In the genomic region with DNA sequence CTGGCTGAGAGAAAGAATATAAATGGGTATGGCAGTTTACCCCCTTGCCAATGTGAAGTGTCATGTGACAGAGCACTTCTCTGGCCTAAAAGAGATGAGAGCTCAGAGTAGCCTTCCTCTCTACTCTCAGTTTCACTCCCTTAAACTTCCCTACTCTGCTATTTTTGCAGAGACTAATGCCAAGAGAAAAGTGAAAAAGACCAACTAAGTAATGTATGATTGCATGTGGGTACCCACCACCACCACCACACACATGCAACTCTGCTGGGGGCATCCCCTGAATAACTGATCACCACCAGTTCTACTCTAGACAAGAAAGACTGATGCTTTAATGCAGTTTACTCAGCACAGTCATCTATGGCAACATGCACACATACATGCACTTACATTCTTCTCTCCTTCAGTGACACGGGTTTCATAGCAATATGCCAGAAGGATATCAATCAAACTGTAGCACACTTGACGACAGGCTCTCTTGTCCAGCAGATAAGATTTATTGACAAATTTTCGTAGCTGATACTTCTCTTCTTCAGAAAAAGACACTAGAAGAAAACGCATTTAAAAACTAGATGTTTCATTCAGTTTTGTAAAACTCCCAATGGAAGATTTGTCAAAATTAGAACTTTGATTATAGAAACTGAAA, we compare ENCODE assay signal across 9 cellular contexts. TPM values are rescaled to one million over a fixed set of nuclear protein-coding genes. Genes with fewer than 3 reads are reported as not detected.
DNase-seq lines count a peak whose midpoint lies in the region; ATAC-seq and TF ChIP-seq lines count a peak whose summit lies in the region.
"Had no signal": no experiment of that assay in that cellular context is flagged by ENCODE, and none has a peak within 500 bp of the region (broad histone marks: within the 10 kb centered on the region; RNA-seq: fewer than 3 reads in every experiment).

No MANE protein-coding gene starts in this region.

- H3K4me1 Mint-ChIP-seq in activated CD8-positive, alpha-beta memory T cell treated with anti-CD3 and anti-CD28 coated beads, Interleukin-2, amount 10 ng/mL, durations not matched to agents 7 days and 5 days, result peaks cover 11% of the 10 kb centered on the region
- peaks cover 17% of the 10 kb centered on the region for H3K4me1 Mint-ChIP-seq in stimulated activated effector memory CD8-positive, alpha-beta T cell treated with anti-CD3 and anti-CD28 coated beads, Interleukin-12 subunit alpha, Interleukin-12 subunit beta, amount 100 ng/mL, for 72 hours
- no peaks in the 10 kb centered on the region; the same call in 1 of the 2 replicates for H3K4me1 Mint-ChIP-seq in HFFc6 (ENCODE audit: low read depth)

- H3K9me3 ChIP-seq in left lung, result no peaks in the 10 kb centered on the region

- peaks cover 3 to 18% of the 10 kb centered on the region in 2 donors for H3K4me1 ChIP-seq in left lung

- no peak overlapping the region for H3K4me3 Mint-ChIP-seq in activated CD8-positive, alpha-beta memory T cell treated with anti-CD3 and anti-CD28 coated beads, Interleukin-2, amount 10 ng/mL, durations not matched to agents 7 days and 5 days
- no peak overlapping the region for H3K4me3 Mint-ChIP-seq in stimulated activated effector memory CD8-positive, alpha-beta T cell treated with anti-CD3 and anti-CD28 coated beads, Interleukin-12 subunit alpha, Interleukin-12 subunit beta, amount 100 ng/mL, for 72 hours
- H3K4me3 Mint-ChIP-seq in HFFc6, result no peak overlapping the region

- TF ChIP-seq CTCF in left lung (IDR thresholded peaks at IDR 0.05) (no peak), HFFc6 (IDR thresholded peaks at IDR 0.05) (no peak)

- no peaks in the 10 kb centered on the region for H3K9me3 Mint-ChIP-seq in activated CD8-positive, alpha-beta memory T cell treated with anti-CD3 and anti-CD28 coated beads, Interleukin-2, amount 10 ng/mL, durations not matched to agents 7 days and 5 days (ENCODE audit: low read depth)
- H3K9me3 Mint-ChIP-seq in stimulated activated effector memory CD8-positive, alpha-beta T cell treated with anti-CD3 and anti-CD28 coated beads, Interleukin-12 subunit alpha, Interleukin-12 subunit beta, amount 100 ng/mL, for 72 hours, result no peaks in the 10 kb centered on the region
- no peaks in the 10 kb centered on the region for H3K9me3 Mint-ChIP-seq in HFFc6

- ATAC-seq in activated CD8-positive, alpha-beta memory T cell treated with anti-CD3 and anti-CD28 coated beads, Interleukin-2, amount 10 ng/mL, durations not matched to agents 7 days and 5 days, result peak; percentile 55
- ATAC-seq in GM21786 (IDR thresholded peaks at IDR 0.05; ENCODE audit: unreplicated experiment) (peak; percentile 71), HG03457 (IDR thresholded peaks at IDR 0.05; ENCODE audit: unreplicated experiment) (peak; percentile 64), left lung (no peak)
- ATAC-seq in stimulated activated effector memory CD8-positive, alpha-beta T cell treated with anti-CD3 and anti-CD28 coated beads, Interleukin-12 subunit alpha, Interleukin-12 subunit beta, amount 100 ng/mL, for 72 hours, result peak; percentile 90

- H3K27ac Mint-ChIP-seq in activated CD8-positive, alpha-beta memory T cell treated with anti-CD3 and anti-CD28 coated beads, Interleukin-2, amount 10 ng/mL, durations not matched to agents 7 days and 5 days, result no peak overlapping the region
- H3K27ac Mint-ChIP-seq in stimulated activated effector memory CD8-positive, alpha-beta T cell treated with anti-CD3 and anti-CD28 coated beads, Interleukin-12 subunit alpha, Interleukin-12 subunit beta, amount 100 ng/mL, for 72 hours, result no peak overlapping the region
- no peak overlapping the region for H3K27ac Mint-ChIP-seq in HFFc6
- H3K27ac Mint-ChIP-seq: progenitor cell of endocrine pancreas had no signal

- intact Hi-C loops in left lung (cut with DNase I), result no loop called here

- peak; percentile 49 for DNase-seq in activated CD8-positive, alpha-beta memory T cell treated with anti-CD3 and anti-CD28 coated beads, Interleukin-2, amount 10 ng/mL, durations not matched to agents 7 days and 5 days
- no peak for DNase-seq in activated CD8-positive, alpha-beta memory T cell treated with anti-CD3 and anti-CD28 coated beads, Interleukin-2, amount 50 U/mL, for 48 hours
- DNase-seq in stimulated activated effector memory CD8-positive, alpha-beta T cell treated with anti-CD3 and anti-CD28 coated beads, Interleukin-12 subunit alpha, Interleukin-12 subunit beta, amount 100 ng/mL, for 72 hours (ENCODE audit: low spot score in 2 of 2), result no peak
- DNase-seq in hypothalamus (lab: John Stamatoyannopoulos, UW) (no peak), left lung (no peak), HFFc6 (no peak)

- H3K27me3 ChIP-seq in left lung, result no peaks in the 10 kb centered on the region

- no peaks in the 10 kb centered on the region for H3K27me3 Mint-ChIP-seq in activated CD8-positive, alpha-beta memory T cell treated with anti-CD3 and anti-CD28 coated beads, Interleukin-2, amount 10 ng/mL, durations not matched to agents 7 days and 5 days
- H3K27me3 Mint-ChIP-seq in HFFc6 (ENCODE audit: insufficient read depth), result no peaks in the 10 kb centered on the region
- H3K27me3 Mint-ChIP-seq: progenitor cell of endocrine pancreas had no signal

- no peak overlapping the region for H3K27ac ChIP-seq in left lung

- H3K36me3 Mint-ChIP-seq in activated CD8-positive, alpha-beta memory T cell treated with anti-CD3 and anti-CD28 coated beads, Interleukin-2, amount 10 ng/mL, durations not matched to agents 7 days and 5 days, result peaks cover 17% of the 10 kb centered on the region
- H3K36me3 Mint-ChIP-seq in stimulated activated effector memory CD8-positive, alpha-beta T cell treated with anti-CD3 and anti-CD28 coated beads, Interleukin-12 subunit alpha, Interleukin-12 subunit beta, amount 100 ng/mL, for 72 hours, result peaks cover 55% of the 10 kb centered on the region
- H3K36me3 Mint-ChIP-seq in HFFc6 (ENCODE audit: low read depth), result no peaks in the 10 kb centered on the region

- H3K36me3 ChIP-seq in left lung, result peaks cover 0 to 4% of the 10 kb centered on the region in 2 donors

- CTCF ChIA-PET in activated CD8-positive, alpha-beta memory T cell treated with anti-CD3 and anti-CD28 coated beads, Interleukin-2, amount 10 ng/mL, durations not matched to agents 7 days and 5 days (lab: Charles Lee), result interaction anchor here (1.1 kb wide), 1 partner anchor 942 kb away, joined by 4 read pairs; no protein-coding TSS in a partner anchor

- H3K4me3 ChIP-seq in left lung, result no peak overlapping the region

RNA-seq across cellular contexts. Expression of gene SHQ1, which starts 31.3 kb away (rescaled TPM):
- total RNA-seq in activated CD8-positive, alpha-beta memory T cell treated with anti-CD3 and anti-CD28 coated beads, Interleukin-2, amount 10 ng/mL, durations not matched to agents 7 days and 5 days, result 10 to 100 TPM; 27.4 to 30.7 TPM
- total RNA-seq in left lung, result 10 to 100 TPM; 18.3 to 19.4 TPM
- 10 to 100 TPM; 18.4 to 21.1 (median 20.2) TPM for total RNA-seq in HFFc6 (2021; fragmentation: NEBNext Ultra II Directional; extraction: Animal tissue kit (Norgen Biotek cat#: 25700))
